1 cellular context compared by ENCODE assay signal in genomic region chr6:166330612-166331011, GRCh38.
A peak's percentile ranks its signal among the peaks of the same experiment; 100 is the strongest.
TF ChIP-seq lines count a peak whose summit lies in the region.

No MANE protein-coding gene starts in this region.

TF ChIP-seq in HepG2, 621 proteins besides CTCF, POLR2A, EP300 and RAD21 (continued from another document and continues in another):
- TF ChIP-seq ISL2 (CRISPR knock-in tag; IDR thresholded peaks at IDR 0.05) (0 out of 2 replicates have a peak, but pooled peaks have one; percentile 46), ZNF343 (CRISPR knock-in tag; IDR thresholded peaks at IDR 0.05) (no peak), NFATC3 (CRISPR knock-in tag; IDR thresholded peaks at IDR 0.05) (no peak), CC2D1A (CRISPR knock-in tag; IDR thresholded peaks at IDR 0.05) (no peak), HMG20A (CRISPR knock-in tag; IDR thresholded peaks at IDR 0.05; ENCODE audit: borderline replicate concordance) (no peak; the same call in 1 of the 2 replicates), TMF1 (CRISPR knock-in tag; IDR thresholded peaks at IDR 0.05; ENCODE audit: low read depth) (no peak), JDP2 (CRISPR knock-in tag; IDR thresholded peaks at IDR 0.05; ENCODE audit: borderline replicate concordance) (no peak), DMTF1 (CRISPR knock-in tag; IDR thresholded peaks at IDR 0.05) (no peak), STAT5B (CRISPR knock-in tag; IDR thresholded peaks at IDR 0.05) (no peak), RAD51 (IDR thresholded peaks at IDR 0.05; ENCODE audit: borderline replicate concordance) (no peak), MLLT10 (CRISPR knock-in tag; IDR thresholded peaks at IDR 0.05) (no peak), TAF1 (CRISPR knock-in tag; IDR thresholded peaks at IDR 0.05) (0 out of 2 replicates have a peak, but pooled peaks have one; percentile 33), SPEN (CRISPR knock-in tag; IDR thresholded peaks at IDR 0.05; ENCODE audit: low read depth) (peak; percentile 52; the same call in 1 of the 2 replicates), MIER3 (CRISPR knock-in tag; IDR thresholded peaks at IDR 0.05; ENCODE audit: borderline replicate concordance) (peak; percentile 80; the same call in 1 of the 2 replicates), ZNF547 (CRISPR knock-in tag; IDR thresholded peaks at IDR 0.05) (no peak), NRL (CRISPR knock-in tag; IDR thresholded peaks at IDR 0.05; ENCODE audit: borderline replicate concordance) (0 out of 2 replicates have a peak, but pooled peaks have one; percentile 72), ZNF253 (CRISPR knock-in tag; IDR thresholded peaks at IDR 0.05; ENCODE audit: borderline replicate concordance) (no peak), ISX (CRISPR knock-in tag; conservative IDR thresholded peaks at IDR 0.05) (no peak), KDM4B (CRISPR knock-in tag; IDR thresholded peaks at IDR 0.05) (no peak), ZBTB38 (CRISPR knock-in tag; IDR thresholded peaks at IDR 0.05) (peak; percentile 92), BRF2 (CRISPR knock-in tag; IDR thresholded peaks at IDR 0.05) (no peak), ZNF562 (CRISPR knock-in tag; IDR thresholded peaks at IDR 0.05; ENCODE audit: borderline replicate concordance) (no peak), ZNF609 (CRISPR knock-in tag; IDR thresholded peaks at IDR 0.05; ENCODE audit: borderline replicate concordance) (no peak), ZNF251 (CRISPR knock-in tag; IDR thresholded peaks at IDR 0.05) (no peak), ZNF12 (CRISPR knock-in tag; IDR thresholded peaks at IDR 0.05) (no peak), RBM22 (optimal IDR thresholded peaks at IDR 0.05; ENCODE audit: low read length) (peak; percentile 60), ZNF646 (CRISPR knock-in tag; IDR thresholded peaks at IDR 0.05) (no peak), ZNF256 (CRISPR knock-in tag; conservative IDR thresholded peaks at IDR 0.05) (no peak), SSRP1 (CRISPR knock-in tag; IDR thresholded peaks at IDR 0.05) (no peak), ZFP62 (CRISPR knock-in tag; IDR thresholded peaks at IDR 0.05) (no peak)
- TF ChIP-seq, protein P1, sequence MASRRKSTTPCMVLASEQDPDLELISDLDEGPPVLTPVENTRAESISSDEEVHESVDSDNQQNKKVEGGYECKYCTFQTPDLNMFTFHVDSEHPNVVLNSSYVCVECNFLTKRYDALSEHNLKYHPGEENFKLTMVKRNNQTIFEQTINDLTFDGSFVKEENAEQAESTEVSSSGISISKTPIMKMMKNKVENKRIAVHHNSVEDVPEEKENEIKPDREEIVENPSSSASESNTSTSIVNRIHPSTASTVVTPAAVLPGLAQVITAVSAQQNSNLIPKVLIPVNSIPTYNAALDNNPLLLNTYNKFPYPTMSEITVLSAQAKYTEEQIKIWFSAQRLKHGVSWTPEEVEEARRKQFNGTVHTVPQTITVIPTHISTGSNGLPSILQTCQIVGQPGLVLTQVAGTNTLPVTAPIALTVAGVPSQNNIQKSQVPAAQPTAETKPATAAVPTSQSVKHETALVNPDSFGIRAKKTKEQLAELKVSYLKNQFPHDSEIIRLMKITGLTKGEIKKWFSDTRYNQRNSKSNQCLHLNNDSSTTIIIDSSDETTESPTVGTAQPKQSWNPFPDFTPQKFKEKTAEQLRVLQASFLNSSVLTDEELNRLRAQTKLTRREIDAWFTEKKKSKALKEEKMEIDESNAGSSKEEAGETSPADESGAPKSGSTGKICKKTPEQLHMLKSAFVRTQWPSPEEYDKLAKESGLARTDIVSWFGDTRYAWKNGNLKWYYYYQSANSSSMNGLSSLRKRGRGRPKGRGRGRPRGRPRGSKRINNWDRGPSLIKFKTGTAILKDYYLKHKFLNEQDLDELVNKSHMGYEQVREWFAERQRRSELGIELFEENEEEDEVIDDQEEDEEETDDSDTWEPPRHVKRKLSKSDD (CRISPR knock-in tag; IDR thresholded peaks at IDR 0.05; ENCODE audit: low read depth): no peak
- TF ChIP-seq, protein P2, sequence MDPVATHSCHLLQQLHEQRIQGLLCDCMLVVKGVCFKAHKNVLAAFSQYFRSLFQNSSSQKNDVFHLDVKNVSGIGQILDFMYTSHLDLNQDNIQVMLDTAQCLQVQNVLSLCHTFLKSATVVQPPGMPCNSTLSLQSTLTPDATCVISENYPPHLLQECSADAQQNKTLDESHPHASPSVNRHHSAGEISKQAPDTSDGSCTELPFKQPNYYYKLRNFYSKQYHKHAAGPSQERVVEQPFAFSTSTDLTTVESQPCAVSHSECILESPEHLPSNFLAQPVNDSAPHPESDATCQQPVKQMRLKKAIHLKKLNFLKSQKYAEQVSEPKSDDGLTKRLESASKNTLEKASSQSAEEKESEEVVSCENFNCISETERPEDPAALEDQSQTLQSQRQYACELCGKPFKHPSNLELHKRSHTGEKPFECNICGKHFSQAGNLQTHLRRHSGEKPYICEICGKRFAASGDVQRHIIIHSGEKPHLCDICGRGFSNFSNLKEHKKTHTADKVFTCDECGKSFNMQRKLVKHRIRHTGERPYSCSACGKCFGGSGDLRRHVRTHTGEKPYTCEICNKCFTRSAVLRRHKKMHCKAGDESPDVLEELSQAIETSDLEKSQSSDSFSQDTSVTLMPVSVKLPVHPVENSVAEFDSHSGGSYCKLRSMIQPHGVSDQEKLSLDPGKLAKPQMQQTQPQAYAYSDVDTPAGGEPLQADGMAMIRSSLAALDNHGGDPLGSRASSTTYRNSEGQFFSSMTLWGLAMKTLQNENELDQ (CRISPR knock-in tag; IDR thresholded peaks at IDR 0.05; ENCODE audit: borderline replicate concordance): no peak
- TF ChIP-seq, protein P3, sequence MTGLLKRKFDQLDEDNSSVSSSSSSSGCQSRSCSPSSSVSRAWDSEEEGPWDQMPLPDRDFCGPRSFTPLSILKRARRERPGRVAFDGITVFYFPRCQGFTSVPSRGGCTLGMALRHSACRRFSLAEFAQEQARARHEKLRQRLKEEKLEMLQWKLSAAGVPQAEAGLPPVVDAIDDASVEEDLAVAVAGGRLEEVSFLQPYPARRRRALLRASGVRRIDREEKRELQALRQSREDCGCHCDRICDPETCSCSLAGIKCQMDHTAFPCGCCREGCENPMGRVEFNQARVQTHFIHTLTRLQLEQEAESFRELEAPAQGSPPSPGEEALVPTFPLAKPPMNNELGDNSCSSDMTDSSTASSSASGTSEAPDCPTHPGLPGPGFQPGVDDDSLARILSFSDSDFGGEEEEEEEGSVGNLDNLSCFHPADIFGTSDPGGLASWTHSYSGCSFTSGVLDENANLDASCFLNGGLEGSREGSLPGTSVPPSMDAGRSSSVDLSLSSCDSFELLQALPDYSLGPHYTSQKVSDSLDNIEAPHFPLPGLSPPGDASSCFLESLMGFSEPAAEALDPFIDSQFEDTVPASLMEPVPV (CRISPR knock-in tag; IDR thresholded peaks at IDR 0.05): no peak
- TF ChIP-seq, protein P4, sequence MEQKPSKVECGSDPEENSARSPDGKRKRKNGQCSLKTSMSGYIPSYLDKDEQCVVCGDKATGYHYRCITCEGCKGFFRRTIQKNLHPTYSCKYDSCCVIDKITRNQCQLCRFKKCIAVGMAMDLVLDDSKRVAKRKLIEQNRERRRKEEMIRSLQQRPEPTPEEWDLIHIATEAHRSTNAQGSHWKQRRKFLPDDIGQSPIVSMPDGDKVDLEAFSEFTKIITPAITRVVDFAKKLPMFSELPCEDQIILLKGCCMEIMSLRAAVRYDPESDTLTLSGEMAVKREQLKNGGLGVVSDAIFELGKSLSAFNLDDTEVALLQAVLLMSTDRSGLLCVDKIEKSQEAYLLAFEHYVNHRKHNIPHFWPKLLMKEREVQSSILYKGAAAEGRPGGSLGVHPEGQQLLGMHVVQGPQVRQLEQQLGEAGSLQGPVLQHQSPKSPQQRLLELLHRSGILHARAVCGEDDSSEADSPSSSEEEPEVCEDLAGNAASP (CRISPR knock-in tag; IDR thresholded peaks at IDR 0.05; ENCODE audit: borderline replicate concordance): peak; percentile 63; the same call in 1 of the 2 replicates
- TF ChIP-seq, protein P5, sequence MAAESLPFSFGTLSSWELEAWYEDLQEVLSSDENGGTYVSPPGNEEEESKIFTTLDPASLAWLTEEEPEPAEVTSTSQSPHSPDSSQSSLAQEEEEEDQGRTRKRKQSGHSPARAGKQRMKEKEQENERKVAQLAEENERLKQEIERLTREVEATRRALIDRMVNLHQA (CRISPR knock-in tag; IDR thresholded peaks at IDR 0.05): no peak
